ENCODE assay signal across 12 cellular contexts in the genomic region with DNA sequence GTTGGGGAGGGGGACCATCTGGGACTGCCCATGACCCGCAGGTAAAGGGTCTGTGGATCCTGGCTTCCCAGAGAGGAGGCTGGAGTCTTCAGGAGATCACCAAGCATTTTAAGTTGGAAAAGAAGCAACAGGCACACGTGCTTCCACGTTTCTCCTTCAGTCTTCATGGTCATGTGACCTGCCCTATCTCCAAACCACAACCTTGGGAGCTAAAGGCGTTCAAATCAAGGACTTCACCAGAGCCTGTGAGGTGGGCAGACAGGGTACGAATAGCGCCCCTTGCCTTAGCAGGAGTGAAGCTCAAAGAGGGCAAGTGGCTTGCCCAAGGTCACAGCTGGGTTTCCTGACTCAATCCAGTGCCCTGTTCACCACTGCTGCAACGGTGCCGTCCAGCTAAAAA. TPM values are rescaled to one million over a fixed set of nuclear protein-coding genes. Genes with fewer than 3 reads are reported as not detected.
DNase-seq lines count a peak whose midpoint lies in the region; ATAC-seq and TF ChIP-seq lines count a peak whose summit lies in the region.
"Had no signal": no experiment of that assay in that cellular context is flagged by ENCODE, and none has a peak within 500 bp of the region (broad histone marks: within the 10 kb centered on the region; RNA-seq: fewer than 3 reads in every experiment).

No MANE protein-coding gene starts in this region.

- no peaks in the 10 kb centered on the region for H3K27me3 ChIP-seq in esophagus squamous epithelium
- H3K27me3 ChIP-seq in skeletal muscle tissue (ENCODE audit: control insufficient read depth in 3 of 3, insufficient read depth in 3 of 3, low read length in 3 of 3) = no peaks in the 10 kb centered on the region

- peak overlapping the region in 2 of 3 donors; percentile 28 to 45 for H3K9ac ChIP-seq in skeletal muscle tissue (ENCODE audit: low read depth in 1 of 3, low read length in 3 of 3)

- 34 to 73% methylated on average over 3 to 4 of the region's 8 CpGs for WGBS in esophagus squamous epithelium, 2 donors

- H3K4me3 ChIP-seq in esophagus squamous epithelium = no peak overlapping the region
- H3K4me3 ChIP-seq in skeletal muscle tissue (ENCODE audit: low read length in 3 of 3) = no peak overlapping the region

- peaks cover 8 to 80% (median 44%) of the 10 kb centered on the region in 3 donors for H3K4me1 ChIP-seq in esophagus squamous epithelium
- peaks cover 61 to 77% (median 64%) of the 10 kb centered on the region in 3 donors for H3K4me1 ChIP-seq in skeletal muscle tissue (ENCODE audit: control insufficient read depth in 3 of 3, insufficient read depth in 3 of 3, low read length in 3 of 3)

- H3K36me3 ChIP-seq in esophagus squamous epithelium (peaks cover 0 to 20% (median 0%) of the 10 kb centered on the region in 3 donors), skeletal muscle tissue (ENCODE audit: control insufficient read depth in 3 of 3, insufficient read depth in 3 of 3, low read length in 3 of 3) (peaks cover 0 to 3% (median 0%) of the 10 kb centered on the region in 3 donors)

- H3K27ac Mint-ChIP-seq in T-helper 17 cell = peak overlapping the region; percentile 90

- DNase-seq in GF-D8 (lab: John Stamatoyannopoulos, UW) (peak; percentile 60), T-helper 17 cell (no peak), esophagus squamous epithelium (lab: John Stamatoyannopoulos, UW) (no peak), nucleus accumbens (lab: John Stamatoyannopoulos, UW) (no peak), NK-92 (lab: John Stamatoyannopoulos, UW; ENCODE audit: unreplicated experiment) (no peak), NCI-H2107 (lab: John Stamatoyannopoulos, UW) (no peak)
- no peak for DNase-seq in stimulated activated CD4-positive, alpha-beta T cell treated with anti-CD3 and anti-CD28 coated beads, Interleukin-12 subunit alpha, Interleukin-12 subunit beta, amount 100 ng/mL, for 4 hours
- DNase-seq: MM.1S; NCI-H526 treated with DMSO at 0.1 percent for 48 hours; stimulated activated CD4-positive, alpha-beta T cell treated with anti-CD3 and anti-CD28 coated beads, Interleukin-2, amount 100 ng/mL, for 24 hours had no signal

- H3K4me3 Mint-ChIP-seq in T-helper 17 cell = no peak overlapping the region
- H3K4me3 Mint-ChIP-seq: neural crest cell had no signal

- H3K4me1 Mint-ChIP-seq in T-helper 17 cell = peaks cover 57% of the 10 kb centered on the region

- intact Hi-C loops in esophagus squamous epithelium (cut with DNase I) = no loop called here

- H3K9me3 ChIP-seq in T-helper 17 cell (ENCODE audit: control insufficient read depth, low read length, poor library complexity, severe bottlenecking) (no peaks in the 10 kb centered on the region), esophagus squamous epithelium (no peaks in the 10 kb centered on the region), skeletal muscle tissue (ENCODE audit: control insufficient read depth in 3 of 3, low read length in 3 of 3) (no peaks in the 10 kb centered on the region)

- H3K36me3 Mint-ChIP-seq in T-helper 17 cell (ENCODE audit: low read depth) = peaks cover 3% of the 10 kb centered on the region

- TF ChIP-seq CTCF in esophagus squamous epithelium (IDR thresholded peaks at IDR 0.05) = no peak

- no peak for ATAC-seq in T-helper 17 cell

- H3K27ac ChIP-seq in esophagus squamous epithelium (peak overlapping the region; percentile 10 to 73 (median 63)), skeletal muscle tissue (ENCODE audit: low read depth, low read length) (peak overlapping the region; percentile 66)

- no peak for TF ChIP-seq POLR2A in esophagus squamous epithelium (IDR thresholded peaks at IDR 0.05)

- no peaks in the 10 kb centered on the region for H3K27me3 Mint-ChIP-seq in T-helper 17 cell

RNA-seq across cellular contexts. Expression of a gene that starts 6.7 kb away (rescaled TPM):
- total RNA-seq in T-helper 17 cell (10 to 100 TPM; 53.3 TPM), esophagus squamous epithelium (10 to 100 TPM; 22.5 to 55.1 (median 28.3) TPM), skeletal muscle tissue (11.0 TPM)

RNA-seq across cellular contexts. Expression of a gene that starts 51.1 kb away (rescaled TPM):
- total RNA-seq in T-helper 17 cell = 100 to 1,000 TPM; 157 to 174 TPM
- total RNA-seq in esophagus squamous epithelium = 10 to 100 TPM; 40.8 to 94.4 (median 55.9) TPM
- total RNA-seq in skeletal muscle tissue = 71.0 TPM
